ENCODE assay signal across 28 cellular contexts in the genomic region with DNA sequence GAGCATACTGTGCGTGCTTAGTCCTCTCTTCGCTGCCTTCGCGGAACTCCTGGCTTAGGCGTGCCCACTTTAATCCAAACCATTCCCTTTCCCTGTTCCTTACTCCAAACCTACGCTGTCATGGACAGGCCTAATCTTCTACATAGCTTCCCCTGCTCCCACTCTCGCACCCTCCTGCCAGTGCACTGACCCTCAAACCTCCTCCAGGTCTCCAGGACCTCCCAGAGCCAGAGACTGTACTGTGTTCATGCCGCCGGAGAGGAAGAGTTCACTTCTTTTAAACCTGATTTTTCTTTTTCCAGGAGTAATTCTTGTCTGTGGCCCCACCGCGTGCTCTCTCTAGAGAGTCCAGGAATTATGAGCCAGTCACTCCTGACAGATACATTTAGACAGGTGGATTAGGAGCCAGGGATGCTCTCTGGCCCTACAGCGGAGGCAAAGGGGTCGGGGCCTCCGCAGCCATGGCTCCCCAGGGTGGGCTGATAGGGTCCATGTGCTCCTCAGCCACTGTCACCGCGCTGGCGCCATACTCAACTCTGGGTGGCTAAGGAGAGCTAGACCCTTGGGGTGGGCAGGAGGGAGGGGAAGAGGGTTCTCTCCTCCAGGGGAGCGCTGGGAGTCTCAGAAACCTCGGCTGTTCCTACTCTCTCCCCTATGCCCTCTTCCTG. TPM values are rescaled to one million over a fixed set of nuclear protein-coding genes. Genes with fewer than 3 reads are reported as not detected.
DNase-seq lines count a peak whose midpoint lies in the region; ATAC-seq and TF ChIP-seq lines count a peak whose summit lies in the region.
"Had no signal": no experiment of that assay in that cellular context is flagged by ENCODE, and none has a peak within 500 bp of the region (broad histone marks: within the 10 kb centered on the region; RNA-seq: fewer than 3 reads in every experiment).

No MANE protein-coding gene starts in this region.

- H3K27me3 ChIP-seq in thoracic aorta (replicated peaks; ENCODE audit: insufficient read depth): no peaks in the 10 kb centered on the region
- H3K27me3 ChIP-seq: SJCRH30 had no signal

- TF ChIP-seq CTCF in activated CD8-positive, alpha-beta T cell treated with anti-CD3 and anti-CD28 coated beads for 36 hours (IDR thresholded peaks at IDR 0.05): no peak
- TF ChIP-seq CTCF in WTC11 (IDR thresholded peaks at IDR 0.05): no peak
- no peak for TF ChIP-seq CTCF in thoracic aorta (IDR thresholded peaks at IDR 0.05)

- peaks cover 0 to 6% of the 10 kb centered on the region in 2 donors for H3K4me1 ChIP-seq in thoracic aorta (ENCODE audit: control insufficient read depth in 1 of 2, low read depth in 2 of 2)
- H3K4me1 ChIP-seq: colonic mucosa, SJCRH30 had no signal

- no peak for DNase-seq in activated CD8-positive, alpha-beta T cell treated with anti-CD3 and anti-CD28 coated beads, Interleukin-2, amount 10 ng/mL, durations not matched to agents 7 days and 5 days
- DNase-seq in activated CD8-positive, alpha-beta T cell treated with anti-CD3 and anti-CD28 coated beads for 36 hours: no peak
- DNase-seq in WTC11 (ENCODE audit: low spot score): no peak
- peak; percentile 55 for DNase-seq in mesenteric fat pad (ENCODE audit: low spot score)
- DNase-seq in thoracic aorta (ENCODE audit: low spot score): no peak
- DNase-seq in NCI-H146 (lab: John Stamatoyannopoulos, UW): no peak
- no peak for DNase-seq in activated CD4-positive, CD25-positive, alpha-beta regulatory T cell treated with anti-CD3 and anti-CD28 coated beads, Interleukin-2, amount 50 U/mL, for 72 hours
- no peak for DNase-seq in NCI-H82 treated with DMSO at 0.1 percent for 48 hours (lab: John Stamatoyannopoulos, UW; ENCODE audit: unreplicated experiment)
- DNase-seq: activated CD4-positive, alpha-beta T cell treated with anti-CD3 and anti-CD28 coated beads for 4 hours; activated naive CD4-positive, alpha-beta T cell treated with Interleukin-2 at 50 U/mL for 16 hours; CD8-positive, alpha-beta T cell; effector memory CD4-positive, alpha-beta T cell; HCEC 1CT; NCI-H345; SJCRH30; stimulated activated naive CD4-positive, alpha-beta T cell treated with Interleukin-2 at 50 U/mL for 16 hours had no signal

- H3K36me3 Mint-ChIP-seq in activated CD8-positive, alpha-beta T cell treated with anti-CD3 and anti-CD28 coated beads, Interleukin-2, amount 10 ng/mL, durations not matched to agents 7 days and 5 days (ENCODE audit: low read depth): peaks cover 5% of the 10 kb centered on the region
- H3K36me3 Mint-ChIP-seq in activated CD8-positive, alpha-beta T cell treated with anti-CD3 and anti-CD28 coated beads for 36 hours (ENCODE audit: low read depth): no peaks in the 10 kb centered on the region
- H3K36me3 Mint-ChIP-seq in WTC11: peaks cover 4% of the 10 kb centered on the region; the same call in 1 of the 2 replicates
- H3K36me3 Mint-ChIP-seq: CD8-positive, alpha-beta T cell had no signal

- no peaks in the 10 kb centered on the region for H3K36me3 ChIP-seq in thoracic aorta
- H3K36me3 ChIP-seq: cardiac muscle cell, colonic mucosa, SJCRH30, transverse colon had no signal

- peaks cover 86% of the 10 kb centered on the region for H3K27me3 Mint-ChIP-seq in activated CD8-positive, alpha-beta T cell treated with anti-CD3 and anti-CD28 coated beads, Interleukin-2, amount 10 ng/mL, durations not matched to agents 7 days and 5 days (ENCODE audit: low read depth)
- H3K27me3 Mint-ChIP-seq in activated CD8-positive, alpha-beta T cell treated with anti-CD3 and anti-CD28 coated beads for 36 hours: peaks cover 85% of the 10 kb centered on the region
- H3K27me3 Mint-ChIP-seq in WTC11 (ENCODE audit: low read depth): peaks cover 98% of the 10 kb centered on the region

- H3K4me3 ChIP-seq in thoracic aorta: peak overlapping the region; percentile 44
- H3K4me3 ChIP-seq: colonic mucosa, GM12878, K562, lung, SJCRH30 had no signal

- intact Hi-C loops in activated CD8-positive, alpha-beta T cell treated with anti-CD3 and anti-CD28 coated beads for 36 hours (cut with micrococcal nuclease): loop anchor here (5.0 to 10.0 kb wide), 2 partner anchors 187 to 881 kb away; a partner anchor contains a TSS

- H3K27ac ChIP-seq in thoracic aorta: no peak overlapping the region
- H3K27ac ChIP-seq: cardiac muscle cell, colonic mucosa, SJCRH30, transverse colon had no signal

- peak overlapping the region; percentile 20 for H3K4me3 Mint-ChIP-seq in activated CD8-positive, alpha-beta T cell treated with anti-CD3 and anti-CD28 coated beads, Interleukin-2, amount 10 ng/mL, durations not matched to agents 7 days and 5 days
- H3K4me3 Mint-ChIP-seq in activated CD8-positive, alpha-beta T cell treated with anti-CD3 and anti-CD28 coated beads for 36 hours: no peak overlapping the region
- H3K4me3 Mint-ChIP-seq in WTC11: peak overlapping the region; percentile 57
- H3K4me3 Mint-ChIP-seq: B cell; CD8-positive, alpha-beta T cell had no signal

- POLR2A ChIA-PET in activated CD8-positive, alpha-beta T cell treated with anti-CD3 and anti-CD28 coated beads, Interleukin-2, amount 10 ng/mL, durations not matched to agents 7 days and 5 days (lab: Charles Lee): no interaction called here
- POLR2A ChIA-PET in activated CD8-positive, alpha-beta T cell treated with anti-CD3 and anti-CD28 coated beads for 36 hours (lab: Charles Lee): no interaction called here
- POLR2A ChIA-PET in WTC11 (lab: Charles Lee): interaction anchor here (1.6 kb wide), 1 partner anchor 16 kb away, joined by 3 read pairs; no protein-coding TSS in a partner anchor

- H3K9me3 ChIP-seq in thoracic aorta: no peaks in the 10 kb centered on the region
- H3K9me3 ChIP-seq: colonic mucosa, SJCRH30, transverse colon had no signal

- CTCF ChIA-PET in activated CD8-positive, alpha-beta T cell treated with anti-CD3 and anti-CD28 coated beads, Interleukin-2, amount 10 ng/mL, durations not matched to agents 7 days and 5 days (lab: Charles Lee): interaction anchor here (1.1 to 2.7 kb wide), 2 partner anchors 15 to 16 kb away, joined by 3 to 11 read pairs; no protein-coding TSS in a partner anchor
- CTCF ChIA-PET in activated CD8-positive, alpha-beta T cell treated with anti-CD3 and anti-CD28 coated beads for 36 hours (lab: Charles Lee): interaction anchor here (1.3 to 1.7 kb wide), 3 partner anchors 9 to 16 kb away, joined by 5 to 9 read pairs (median 7); no protein-coding TSS in a partner anchor
- CTCF ChIA-PET in WTC11 (lab: Charles Lee): interaction anchor here (0.7 to 7.3 kb wide), 20 partner anchors 9 to 887 kb away, joined by 3 to 131 read pairs (median 6); no protein-coding TSS in a partner anchor

- H3K9me3 Mint-ChIP-seq in activated CD8-positive, alpha-beta T cell treated with anti-CD3 and anti-CD28 coated beads, Interleukin-2, amount 10 ng/mL, durations not matched to agents 7 days and 5 days (ENCODE audit: insufficient read depth): no peaks in the 10 kb centered on the region
- no peaks in the 10 kb centered on the region for H3K9me3 Mint-ChIP-seq in activated CD8-positive, alpha-beta T cell treated with anti-CD3 and anti-CD28 coated beads for 36 hours
- H3K9me3 Mint-ChIP-seq in WTC11: no peaks in the 10 kb centered on the region
- H3K9me3 Mint-ChIP-seq: CD8-positive, alpha-beta T cell had no signal

- H3K4me1 Mint-ChIP-seq in activated CD8-positive, alpha-beta T cell treated with anti-CD3 and anti-CD28 coated beads, Interleukin-2, amount 10 ng/mL, durations not matched to agents 7 days and 5 days (ENCODE audit: low read depth): no peaks in the 10 kb centered on the region
- peaks cover 3% of the 10 kb centered on the region for H3K4me1 Mint-ChIP-seq in activated CD8-positive, alpha-beta T cell treated with anti-CD3 and anti-CD28 coated beads for 36 hours (ENCODE audit: low read depth)
- peaks cover 69% of the 10 kb centered on the region for H3K4me1 Mint-ChIP-seq in WTC11

- ATAC-seq in activated CD8-positive, alpha-beta T cell treated with anti-CD3 and anti-CD28 coated beads, Interleukin-2, amount 10 ng/mL, durations not matched to agents 7 days and 5 days: no peak
- no peak for ATAC-seq in activated CD8-positive, alpha-beta T cell treated with anti-CD3 and anti-CD28 coated beads for 36 hours
- ATAC-seq in WTC11 (no peak), thoracic aorta (ENCODE audit: insufficient number of reproducible peaks, low FRiP score, low read depth) (no peak)
- ATAC-seq: CD8-positive, alpha-beta T cell had no signal

- peak overlapping the region; percentile 14 for H3K27ac Mint-ChIP-seq in activated CD8-positive, alpha-beta T cell treated with anti-CD3 and anti-CD28 coated beads, Interleukin-2, amount 10 ng/mL, durations not matched to agents 7 days and 5 days
- no peak overlapping the region for H3K27ac Mint-ChIP-seq in activated CD8-positive, alpha-beta T cell treated with anti-CD3 and anti-CD28 coated beads for 36 hours
- H3K27ac Mint-ChIP-seq in WTC11: no peak overlapping the region
- H3K27ac Mint-ChIP-seq: B cell; CD8-positive, alpha-beta T cell had no signal

TF ChIP-seq in WTC11, 78 proteins besides CTCF, POLR2A, EP300 and RAD21 (continues in another document):
- TF ChIP-seq, protein P1, sequence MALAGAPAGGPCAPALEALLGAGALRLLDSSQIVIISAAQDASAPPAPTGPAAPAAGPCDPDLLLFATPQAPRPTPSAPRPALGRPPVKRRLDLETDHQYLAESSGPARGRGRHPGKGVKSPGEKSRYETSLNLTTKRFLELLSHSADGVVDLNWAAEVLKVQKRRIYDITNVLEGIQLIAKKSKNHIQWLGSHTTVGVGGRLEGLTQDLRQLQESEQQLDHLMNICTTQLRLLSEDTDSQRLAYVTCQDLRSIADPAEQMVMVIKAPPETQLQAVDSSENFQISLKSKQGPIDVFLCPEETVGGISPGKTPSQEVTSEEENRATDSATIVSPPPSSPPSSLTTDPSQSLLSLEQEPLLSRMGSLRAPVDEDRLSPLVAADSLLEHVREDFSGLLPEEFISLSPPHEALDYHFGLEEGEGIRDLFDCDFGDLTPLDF (CRISPR knock-in tag; IDR thresholded peaks at IDR 0.05): no peak
- TF ChIP-seq NFATC4 (CRISPR knock-in tag; IDR thresholded peaks at IDR 0.05) (no peak), SOX15 (CRISPR knock-in tag; IDR thresholded peaks at IDR 0.05) (no peak), EMX1 (CRISPR knock-in tag; IDR thresholded peaks at IDR 0.05) (no peak)
- TF ChIP-seq, protein P2, sequence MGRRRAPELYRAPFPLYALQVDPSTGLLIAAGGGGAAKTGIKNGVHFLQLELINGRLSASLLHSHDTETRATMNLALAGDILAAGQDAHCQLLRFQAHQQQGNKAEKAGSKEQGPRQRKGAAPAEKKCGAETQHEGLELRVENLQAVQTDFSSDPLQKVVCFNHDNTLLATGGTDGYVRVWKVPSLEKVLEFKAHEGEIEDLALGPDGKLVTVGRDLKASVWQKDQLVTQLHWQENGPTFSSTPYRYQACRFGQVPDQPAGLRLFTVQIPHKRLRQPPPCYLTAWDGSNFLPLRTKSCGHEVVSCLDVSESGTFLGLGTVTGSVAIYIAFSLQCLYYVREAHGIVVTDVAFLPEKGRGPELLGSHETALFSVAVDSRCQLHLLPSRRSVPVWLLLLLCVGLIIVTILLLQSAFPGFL (CRISPR knock-in tag; IDR thresholded peaks at IDR 0.05; ENCODE audit: borderline replicate concordance): no peak

RNA-seq across cellular contexts. Expression of a gene that starts 1.6 kb away (rescaled TPM):
- total RNA-seq in activated CD8-positive, alpha-beta T cell treated with anti-CD3 and anti-CD28 coated beads, Interleukin-2, amount 10 ng/mL, durations not matched to agents 7 days and 5 days: not detected
- not detected for total RNA-seq in activated CD8-positive, alpha-beta T cell treated with anti-CD3 and anti-CD28 coated beads for 36 hours
- total RNA-seq in WTC11 (2021) (not detected in 3 replicates), mesenteric fat pad (not detected), thoracic aorta (not detected)
- total RNA-seq: B cell; cardiac muscle cell; CD8-positive, alpha-beta T cell; colonic mucosa; fibroblast of villous mesenchyme; GM12878; HT-29; K562; MCF 10A; pulmonary artery endothelial cell; SJCRH30; T-helper 2 cell treated with Interferon-gamma antibody and Interleukin-4, amounts not matched to agents 100 ng/mL and 5 ng/mL, for 36 hours; transverse colon had no signal
